12 cellular contexts compared by ENCODE assay signal in the genomic region with DNA sequence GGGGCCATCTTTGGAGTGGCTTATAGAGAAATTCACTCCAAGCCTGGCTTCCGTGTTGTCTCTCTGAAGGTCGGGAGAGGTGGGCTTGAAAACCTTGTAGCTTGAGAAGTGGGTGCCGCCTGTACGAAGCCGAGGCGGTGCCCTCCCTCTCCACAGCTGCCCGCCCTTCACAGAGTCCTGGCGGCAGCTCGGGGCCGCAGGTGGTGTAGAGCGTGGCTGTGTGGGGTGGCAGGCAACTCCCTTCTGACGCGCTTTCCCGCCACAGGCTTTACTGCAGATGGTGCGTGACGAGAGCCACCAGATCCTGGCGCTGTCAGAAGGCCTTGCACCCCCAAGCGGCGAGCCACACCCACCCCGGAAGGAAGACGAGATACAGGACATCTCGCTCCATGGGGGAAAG. TPM values are rescaled to one million over a fixed set of nuclear protein-coding genes. Genes with fewer than 3 reads are reported as not detected.
DNase-seq lines count a peak whose midpoint lies in the region; ATAC-seq and TF ChIP-seq lines count a peak whose summit lies in the region.
"Had no signal": no experiment of that assay in that cellular context is flagged by ENCODE, and none has a peak within 500 bp of the region (broad histone marks: within the 10 kb centered on the region; RNA-seq: fewer than 3 reads in every experiment).

No MANE protein-coding gene starts in this region.

- no peaks in the 10 kb centered on the region; the same call in 1 of the 2 replicates for H3K27me3 Mint-ChIP-seq in WTC11 (ENCODE audit: low read depth)
- H3K27me3 Mint-ChIP-seq in activated naive CD8-positive, alpha-beta T cell = no peaks in the 10 kb centered on the region
- H3K27me3 Mint-ChIP-seq: B cell had no signal

- CTCF ChIA-PET in WTC11 (lab: Charles Lee) = no interaction called here

- no peak for ATAC-seq in WTC11
- no peak for ATAC-seq in HG03342 (IDR thresholded peaks at IDR 0.05; ENCODE audit: unreplicated experiment)
- ATAC-seq in omental fat pad (ENCODE audit: low FRiP score) = no peak
- ATAC-seq in GM21825 (IDR thresholded peaks at IDR 0.05; ENCODE audit: unreplicated experiment) = no peak
- ATAC-seq: SK-N-SH treated with all-trans-retinoic acid at 6 μM for 48 hours had no signal

- POLR2A ChIA-PET in WTC11 (lab: Charles Lee) = no interaction called here

- no peaks in the 10 kb centered on the region for H3K9me3 Mint-ChIP-seq in WTC11
- H3K9me3 Mint-ChIP-seq in activated naive CD8-positive, alpha-beta T cell (ENCODE audit: low read depth) = no peaks in the 10 kb centered on the region

- DNase-seq in DMS53 (lab: John Stamatoyannopoulos, UW) = peak; percentile 94
- DNase-seq in WTC11 (ENCODE audit: low spot score) = no peak
- peak; percentile 32 for DNase-seq in stimulated activated CD4-positive, alpha-beta T cell treated with anti-CD3 and anti-CD28 coated beads, Interleukin-4, amount 100 ng/mL, for 24 hours
- DNase-seq in omental fat pad (ENCODE audit: low spot score) = no peak
- DNase-seq in inferior parietal cortex (ENCODE audit: extremely low spot score) = no peak
- DNase-seq: NCI-H2081 treated with DMSO at 0.1 percent for 48 hours, testis had no signal

- H3K4me1 Mint-ChIP-seq in WTC11 = peaks cover 36% of the 10 kb centered on the region
- peaks cover 33% of the 10 kb centered on the region for H3K4me1 Mint-ChIP-seq in activated naive CD8-positive, alpha-beta T cell (ENCODE audit: low read depth)

- peaks cover 11% of the 10 kb centered on the region for H3K36me3 Mint-ChIP-seq in WTC11
- H3K36me3 Mint-ChIP-seq in activated naive CD8-positive, alpha-beta T cell = peaks cover 4% of the 10 kb centered on the region

- peak overlapping the region; percentile 74; the same call in 1 of the 2 replicates for H3K27ac Mint-ChIP-seq in WTC11
- H3K27ac Mint-ChIP-seq in activated naive CD8-positive, alpha-beta T cell = peak overlapping the region; percentile 96
- H3K27ac Mint-ChIP-seq: B cell had no signal

- no peak for TF ChIP-seq CTCF in WTC11 (IDR thresholded peaks at IDR 0.05)
- TF ChIP-seq CTCF in omental fat pad (IDR thresholded peaks at IDR 0.05) = no peak

- no peak overlapping the region for H3K4me3 Mint-ChIP-seq in WTC11
- peak overlapping the region; percentile 78 for H3K4me3 Mint-ChIP-seq in activated naive CD8-positive, alpha-beta T cell
- H3K4me3 Mint-ChIP-seq: B cell had no signal

TF ChIP-seq in WTC11, 78 proteins besides CTCF, POLR2A, EP300 and RAD21 (continues in another document):
- TF ChIP-seq NFATC4 (CRISPR knock-in tag; IDR thresholded peaks at IDR 0.05) (no peak), MXD4 (CRISPR knock-in tag; IDR thresholded peaks at IDR 0.05; ENCODE audit: borderline replicate concordance) (no peak), OVOL2 (CRISPR knock-in tag; IDR thresholded peaks at IDR 0.05; ENCODE audit: borderline replicate concordance) (no peak), SP1 (CRISPR knock-in tag; conservative IDR thresholded peaks at IDR 0.05) (no peak), ZNF416 (CRISPR knock-in tag; IDR thresholded peaks at IDR 0.05) (no peak), IRF2 (CRISPR knock-in tag; IDR thresholded peaks at IDR 0.05; ENCODE audit: borderline replicate concordance, low read depth) (no peak), ZNF317 (CRISPR knock-in tag; IDR thresholded peaks at IDR 0.05; ENCODE audit: borderline replicate concordance, low read depth) (no peak), NFYB (CRISPR knock-in tag; conservative IDR thresholded peaks at IDR 0.05; ENCODE audit: low read depth) (no peak)
- TF ChIP-seq, protein P1, sequence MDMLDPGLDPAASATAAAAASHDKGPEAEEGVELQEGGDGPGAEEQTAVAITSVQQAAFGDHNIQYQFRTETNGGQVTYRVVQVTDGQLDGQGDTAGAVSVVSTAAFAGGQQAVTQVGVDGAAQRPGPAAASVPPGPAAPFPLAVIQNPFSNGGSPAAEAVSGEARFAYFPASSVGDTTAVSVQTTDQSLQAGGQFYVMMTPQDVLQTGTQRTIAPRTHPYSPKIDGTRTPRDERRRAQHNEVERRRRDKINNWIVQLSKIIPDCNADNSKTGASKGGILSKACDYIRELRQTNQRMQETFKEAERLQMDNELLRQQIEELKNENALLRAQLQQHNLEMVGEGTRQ (CRISPR knock-in tag; IDR thresholded peaks at IDR 0.05) = no peak
- TF ChIP-seq, protein P2, sequence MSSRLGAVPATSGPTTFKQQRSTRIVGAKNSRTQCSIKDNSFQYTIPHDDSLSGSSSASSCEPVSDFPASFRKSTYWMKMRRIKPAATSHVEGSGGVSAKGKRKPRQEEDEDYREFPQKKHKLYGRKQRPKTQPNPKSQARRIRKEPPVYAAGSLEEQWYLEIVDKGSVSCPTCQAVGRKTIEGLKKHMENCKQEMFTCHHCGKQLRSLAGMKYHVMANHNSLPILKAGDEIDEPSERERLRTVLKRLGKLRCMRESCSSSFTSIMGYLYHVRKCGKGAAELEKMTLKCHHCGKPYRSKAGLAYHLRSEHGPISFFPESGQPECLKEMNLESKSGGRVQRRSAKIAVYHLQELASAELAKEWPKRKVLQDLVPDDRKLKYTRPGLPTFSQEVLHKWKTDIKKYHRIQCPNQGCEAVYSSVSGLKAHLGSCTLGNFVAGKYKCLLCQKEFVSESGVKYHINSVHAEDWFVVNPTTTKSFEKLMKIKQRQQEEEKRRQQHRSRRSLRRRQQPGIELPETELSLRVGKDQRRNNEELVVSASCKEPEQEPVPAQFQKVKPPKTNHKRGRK (CRISPR knock-in tag; IDR thresholded peaks at IDR 0.05; ENCODE audit: borderline replicate concordance) = no peak
- TF ChIP-seq, protein P3, sequence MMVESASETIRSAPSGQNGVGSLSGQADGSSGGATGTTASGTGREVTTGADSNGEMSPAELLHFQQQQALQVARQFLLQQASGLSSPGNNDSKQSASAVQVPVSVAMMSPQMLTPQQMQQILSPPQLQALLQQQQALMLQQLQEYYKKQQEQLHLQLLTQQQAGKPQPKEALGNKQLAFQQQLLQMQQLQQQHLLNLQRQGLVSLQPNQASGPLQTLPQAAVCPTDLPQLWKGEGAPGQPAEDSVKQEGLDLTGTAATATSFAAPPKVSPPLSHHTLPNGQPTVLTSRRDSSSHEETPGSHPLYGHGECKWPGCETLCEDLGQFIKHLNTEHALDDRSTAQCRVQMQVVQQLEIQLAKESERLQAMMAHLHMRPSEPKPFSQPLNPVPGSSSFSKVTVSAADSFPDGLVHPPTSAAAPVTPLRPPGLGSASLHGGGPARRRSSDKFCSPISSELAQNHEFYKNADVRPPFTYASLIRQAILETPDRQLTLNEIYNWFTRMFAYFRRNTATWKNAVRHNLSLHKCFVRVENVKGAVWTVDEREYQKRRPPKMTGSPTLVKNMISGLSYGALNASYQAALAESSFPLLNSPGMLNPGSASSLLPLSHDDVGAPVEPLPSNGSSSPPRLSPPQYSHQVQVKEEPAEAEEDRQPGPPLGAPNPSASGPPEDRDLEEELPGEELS (CRISPR knock-in tag; IDR thresholded peaks at IDR 0.05) = no peak
- TF ChIP-seq, protein P4, sequence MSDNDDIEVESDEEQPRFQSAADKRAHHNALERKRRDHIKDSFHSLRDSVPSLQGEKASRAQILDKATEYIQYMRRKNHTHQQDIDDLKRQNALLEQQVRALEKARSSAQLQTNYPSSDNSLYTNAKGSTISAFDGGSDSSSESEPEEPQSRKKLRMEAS (CRISPR knock-in tag; IDR thresholded peaks at IDR 0.05) = no peak
- TF ChIP-seq, protein P5, sequence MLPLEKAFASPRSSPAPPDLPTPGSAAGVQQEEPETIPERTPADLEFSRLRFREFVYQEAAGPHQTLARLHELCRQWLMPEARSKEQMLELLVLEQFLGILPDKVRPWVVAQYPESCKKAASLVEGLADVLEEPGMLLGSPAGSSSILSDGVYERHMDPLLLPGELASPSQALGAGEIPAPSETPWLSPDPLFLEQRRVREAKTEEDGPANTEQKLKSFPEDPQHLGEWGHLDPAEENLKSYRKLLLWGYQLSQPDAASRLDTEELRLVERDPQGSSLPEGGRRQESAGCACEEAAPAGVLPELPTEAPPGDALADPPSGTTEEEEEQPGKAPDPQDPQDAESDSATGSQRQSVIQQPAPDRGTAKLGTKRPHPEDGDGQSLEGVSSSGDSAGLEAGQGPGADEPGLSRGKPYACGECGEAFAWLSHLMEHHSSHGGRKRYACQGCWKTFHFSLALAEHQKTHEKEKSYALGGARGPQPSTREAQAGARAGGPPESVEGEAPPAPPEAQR (CRISPR knock-in tag; IDR thresholded peaks at IDR 0.05) = no peak
- TF ChIP-seq, protein P6, sequence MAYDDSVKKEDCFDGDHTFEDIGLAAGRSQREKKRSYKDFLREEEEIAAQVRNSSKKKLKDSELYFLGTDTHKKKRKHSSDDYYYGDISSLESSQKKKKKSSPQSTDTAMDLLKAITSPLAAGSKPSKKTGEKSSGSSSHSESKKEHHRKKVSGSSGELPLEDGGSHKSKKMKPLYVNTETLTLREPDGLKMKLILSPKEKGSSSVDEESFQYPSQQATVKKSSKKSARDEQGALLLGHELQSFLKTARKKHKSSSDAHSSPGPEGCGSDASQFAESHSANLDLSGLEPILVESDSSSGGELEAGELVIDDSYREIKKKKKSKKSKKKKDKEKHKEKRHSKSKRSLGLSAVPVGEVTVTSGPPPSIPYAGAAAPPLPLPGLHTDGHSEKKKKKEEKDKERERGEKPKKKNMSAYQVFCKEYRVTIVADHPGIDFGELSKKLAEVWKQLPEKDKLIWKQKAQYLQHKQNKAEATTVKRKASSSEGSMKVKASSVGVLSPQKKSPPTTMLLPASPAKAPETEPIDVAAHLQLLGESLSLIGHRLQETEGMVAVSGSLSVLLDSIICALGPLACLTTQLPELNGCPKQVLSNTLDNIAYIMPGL (CRISPR knock-in tag; IDR thresholded peaks at IDR 0.05) = no peak
- TF ChIP-seq, protein P7, sequence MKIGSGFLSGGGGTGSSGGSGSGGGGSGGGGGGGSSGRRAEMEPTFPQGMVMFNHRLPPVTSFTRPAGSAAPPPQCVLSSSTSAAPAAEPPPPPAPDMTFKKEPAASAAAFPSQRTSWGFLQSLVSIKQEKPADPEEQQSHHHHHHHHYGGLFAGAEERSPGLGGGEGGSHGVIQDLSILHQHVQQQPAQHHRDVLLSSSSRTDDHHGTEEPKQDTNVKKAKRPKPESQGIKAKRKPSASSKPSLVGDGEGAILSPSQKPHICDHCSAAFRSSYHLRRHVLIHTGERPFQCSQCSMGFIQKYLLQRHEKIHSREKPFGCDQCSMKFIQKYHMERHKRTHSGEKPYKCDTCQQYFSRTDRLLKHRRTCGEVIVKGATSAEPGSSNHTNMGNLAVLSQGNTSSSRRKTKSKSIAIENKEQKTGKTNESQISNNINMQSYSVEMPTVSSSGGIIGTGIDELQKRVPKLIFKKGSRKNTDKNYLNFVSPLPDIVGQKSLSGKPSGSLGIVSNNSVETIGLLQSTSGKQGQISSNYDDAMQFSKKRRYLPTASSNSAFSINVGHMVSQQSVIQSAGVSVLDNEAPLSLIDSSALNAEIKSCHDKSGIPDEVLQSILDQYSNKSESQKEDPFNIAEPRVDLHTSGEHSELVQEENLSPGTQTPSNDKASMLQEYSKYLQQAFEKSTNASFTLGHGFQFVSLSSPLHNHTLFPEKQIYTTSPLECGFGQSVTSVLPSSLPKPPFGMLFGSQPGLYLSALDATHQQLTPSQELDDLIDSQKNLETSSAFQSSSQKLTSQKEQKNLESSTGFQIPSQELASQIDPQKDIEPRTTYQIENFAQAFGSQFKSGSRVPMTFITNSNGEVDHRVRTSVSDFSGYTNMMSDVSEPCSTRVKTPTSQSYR (CRISPR knock-in tag; IDR thresholded peaks at IDR 0.05) = no peak

RNA-seq across cellular contexts. Expression of a gene that starts 33.1 kb away (rescaled TPM):
- total RNA-seq in WTC11 (2021) = 36.7 to 39.4 TPM (median 38.8 TPM) in 3 replicates
- total RNA-seq in omental fat pad = 10 to 100 TPM; 25.9 to 57.4 (median 33.3) TPM

Comparison
In these comparisons a context has a peak if more than half of its experiments do, and no peak if none do; other contexts are left out.
1. DNase-seq: peak in DMS53 (single experiment) and stimulated activated CD4-positive, alpha-beta T cell treated with anti-CD3 and anti-CD28 coated beads, Interleukin-4, amount 100 ng/mL, for 24 hours (single experiment); none in WTC11 (single experiment), omental fat pad (single experiment) and inferior parietal cortex (single experiment).